Comparison of ENCODE assay signal across 22 cellular contexts in the genomic region with DNA sequence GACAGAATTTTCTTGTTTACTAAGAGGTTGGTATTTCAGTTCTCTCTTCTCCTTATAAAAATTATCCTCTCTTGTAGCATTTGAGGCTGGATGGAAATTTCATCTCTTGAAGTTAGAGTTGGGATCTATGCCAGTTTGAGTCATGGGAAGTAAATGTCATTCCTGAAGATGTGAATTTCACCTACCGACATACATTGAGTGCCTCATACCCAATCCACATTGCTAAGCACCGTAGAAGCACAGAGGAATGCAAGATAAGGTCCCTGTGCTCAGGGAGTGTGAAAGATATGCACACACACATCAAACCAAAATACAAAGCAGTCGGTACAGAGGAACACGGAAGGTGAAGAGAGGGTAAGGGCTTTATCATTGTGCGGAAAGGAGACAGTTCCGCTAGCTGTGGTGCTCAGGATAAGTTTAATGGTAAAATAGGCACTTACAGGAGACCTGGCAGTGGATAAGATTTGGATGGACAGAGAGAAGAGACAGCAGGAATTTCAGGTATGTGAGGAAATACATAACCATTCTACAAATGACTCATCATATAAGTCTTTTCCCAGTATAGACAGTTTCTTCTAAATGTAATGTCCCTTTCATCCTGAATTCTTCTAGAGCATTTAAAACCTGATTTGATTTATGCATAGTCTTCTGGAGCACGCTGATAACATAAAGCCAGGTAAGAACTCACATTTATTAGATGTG.
DNase-seq lines count a peak whose midpoint lies in the region; ATAC-seq, FAIRE-seq and TF ChIP-seq lines count a peak whose summit lies in the region.
"Had no signal": no experiment of that assay in that cellular context is flagged by ENCODE, and none has a peak within 500 bp of the region (broad histone marks: within the 10 kb centered on the region; RNA-seq: fewer than 3 reads in every experiment).

No MANE protein-coding gene starts in this region.

- in situ Hi-C loops in Caki2 (cut with HindIII; ENCODE audit: low pct_unique_long_range_greater_than_20kb, low sequenced_read_pairs): no loop called here

- H3K27ac ChIP-seq in RWPE2 (ENCODE audit: poor library complexity, severe bottlenecking) (no peak overlapping the region), endodermal cell (ENCODE audit: low read depth, low read length) (no peak overlapping the region)
- H3K27ac ChIP-seq: colonic mucosa, hepatocyte, prostate gland had no signal

- H3K9me3 ChIP-seq in RWPE2 (ENCODE audit: severe bottlenecking) (no peaks in the 10 kb centered on the region), endodermal cell (ENCODE audit: control insufficient read depth, low read length) (no peaks in the 10 kb centered on the region)
- H3K9me3 ChIP-seq: colonic mucosa, HAP-1, prostate gland had no signal

- no peak overlapping the region for H3K4me3 ChIP-seq in RWPE2 (ENCODE audit: severe bottlenecking)
- H3K4me3 ChIP-seq in endodermal cell (ENCODE audit: low read length): peak overlapping the region; percentile 9
- H3K4me3 ChIP-seq: colonic mucosa, HAP-1, hepatocyte, prostate gland had no signal

- peak; percentile 4 for DNase-seq in Caki2 (ENCODE audit: low read depth)
- DNase-seq in RWPE2 (ENCODE audit: low spot score): no peak
- peak; percentile 54 for DNase-seq in endodermal cell
- DNase-seq in omental fat pad (ENCODE audit: low spot score): no peak
- no peak for DNase-seq in GM12891 (ENCODE audit: insufficient read length, low spot score)
- no peak for DNase-seq in natural killer cell treated with Interleukin-12 subunit alpha and Interleukin-12 subunit beta and Interleukin-15 and Interleukin-18, amount 100 ng/mL, for 72 hours (ENCODE audit: low spot score)
- DNase-seq in NCI-H2029 (lab: John Stamatoyannopoulos, UW): no peak
- DNase-seq: activated CD4-positive, alpha-beta T cell treated with anti-CD3 and anti-CD28 coated beads, Interleukin-2, amount 10 ng/mL, durations not matched to agents 7 days and 5 days; anterior cingulate cortex; CD4-positive, alpha-beta memory T cell; colonic mucosa; KBM-7; NCI-H1930; NCI-H446 treated with DMSO at 0.1 percent for 48 hours; NK-92 treated with Interleukin-12 subunit alpha and Interleukin-12 subunit beta, amount 100 ng/mL, for 24 hours; SHP77; stimulated activated CD4-positive, alpha-beta T cell treated with anti-CD3 and anti-CD28 coated beads, Interleukin-4, amount 100 ng/mL, for 4 hours; T-helper 1 cell had no signal

- H3K27me3 ChIP-seq in RWPE2 (ENCODE audit: insufficient read depth, poor library complexity, severe bottlenecking) (no peaks in the 10 kb centered on the region), endodermal cell (ENCODE audit: control insufficient read depth, insufficient read depth, low read length, poor library complexity, severe bottlenecking) (no peaks in the 10 kb centered on the region)
- H3K27me3 ChIP-seq: colonic mucosa, hepatocyte had no signal

- H3K27me3 Mint-ChIP-seq in endodermal cell (ENCODE audit: insufficient read depth): no peaks in the 10 kb centered on the region
- H3K27me3 Mint-ChIP-seq in natural killer cell treated with Interleukin-12 subunit alpha and Interleukin-12 subunit beta and Interleukin-15 and Interleukin-18, amount 100 ng/mL, for 72 hours: no peaks in the 10 kb centered on the region
- H3K27me3 Mint-ChIP-seq in activated T-helper 17 cell treated with anti-CD3 and anti-CD28 coated beads, Interleukin-2, amount 50 U/mL, for 72 hours: no peaks in the 10 kb centered on the region
- H3K27me3 Mint-ChIP-seq: activated CD4-positive, alpha-beta T cell treated with anti-CD3 and anti-CD28 coated beads, Interleukin-2, amount 10 ng/mL, durations not matched to agents 7 days and 5 days; CD4-positive, alpha-beta memory T cell had no signal

- no peak for FAIRE-seq in GM12891 (lab: Jason Lieb, UNC)

- H3K9ac ChIP-seq in endodermal cell (ENCODE audit: extremely low read depth, low read length, poor library complexity, severe bottlenecking): peak overlapping the region; percentile 17

- TF ChIP-seq CTCF in RWPE2 (IDR thresholded peaks at IDR 0.05; ENCODE audit: poor library complexity, severe bottlenecking) (no peak), endodermal cell (conservative IDR thresholded peaks at IDR 0.05) (no peak), omental fat pad (IDR thresholded peaks at IDR 0.05) (no peak)

- peak overlapping the region; percentile 52 for H3K27ac Mint-ChIP-seq in endodermal cell
- H3K27ac Mint-ChIP-seq in natural killer cell treated with Interleukin-12 subunit alpha and Interleukin-12 subunit beta and Interleukin-15 and Interleukin-18, amount 100 ng/mL, for 72 hours: no peak overlapping the region
- H3K27ac Mint-ChIP-seq in activated T-helper 17 cell treated with anti-CD3 and anti-CD28 coated beads, Interleukin-2, amount 50 U/mL, for 72 hours: no peak overlapping the region
- H3K27ac Mint-ChIP-seq: activated CD4-positive, alpha-beta T cell treated with anti-CD3 and anti-CD28 coated beads, Interleukin-2, amount 10 ng/mL, durations not matched to agents 7 days and 5 days; CD4-positive, alpha-beta memory T cell had no signal

- TF ChIP-seq POLR2A in GM12891 (IDR thresholded peaks at IDR 0.05; ENCODE audit: low read depth, low read length): no peak

- H3K36me3 ChIP-seq in RWPE2 (ENCODE audit: low read depth) (no peaks in the 10 kb centered on the region), endodermal cell (ENCODE audit: control insufficient read depth, insufficient read depth, low read length) (no peaks in the 10 kb centered on the region)
- H3K36me3 ChIP-seq: colonic mucosa, HAP-1, prostate gland had no signal

- 73 to 76% methylated on average over 5 to 7 of the region's 7 CpGs for WGBS in endodermal cell (ENCODE audit: insufficient coverage in 1 of 2, insufficient read length in 1 of 2), 2 experiments

- H3K4me1 ChIP-seq in RWPE2 (ENCODE audit: insufficient read depth, poor library complexity, severe bottlenecking): no peaks in the 10 kb centered on the region
- peaks cover 15% of the 10 kb centered on the region for H3K4me1 ChIP-seq in endodermal cell (ENCODE audit: control insufficient read depth, insufficient read depth, low read length)
- H3K4me1 ChIP-seq: colonic mucosa, HAP-1, prostate gland had no signal

- no peak overlapping the region for H3K4me3 Mint-ChIP-seq in endodermal cell
- no peak overlapping the region for H3K4me3 Mint-ChIP-seq in natural killer cell treated with Interleukin-12 subunit alpha and Interleukin-12 subunit beta and Interleukin-15 and Interleukin-18, amount 100 ng/mL, for 72 hours
- H3K4me3 Mint-ChIP-seq in activated T-helper 17 cell treated with anti-CD3 and anti-CD28 coated beads, Interleukin-2, amount 50 U/mL, for 72 hours: no peak overlapping the region
- H3K4me3 Mint-ChIP-seq: activated CD4-positive, alpha-beta T cell treated with anti-CD3 and anti-CD28 coated beads, Interleukin-2, amount 10 ng/mL, durations not matched to agents 7 days and 5 days; CD4-positive, alpha-beta memory T cell had no signal

- no peaks in the 10 kb centered on the region for H3K9me3 Mint-ChIP-seq in endodermal cell
- peaks cover 16% of the 10 kb centered on the region for H3K9me3 Mint-ChIP-seq in natural killer cell treated with Interleukin-12 subunit alpha and Interleukin-12 subunit beta and Interleukin-15 and Interleukin-18, amount 100 ng/mL, for 72 hours
- peaks cover 5% of the 10 kb centered on the region for H3K9me3 Mint-ChIP-seq in activated T-helper 17 cell treated with anti-CD3 and anti-CD28 coated beads, Interleukin-2, amount 50 U/mL, for 72 hours
- H3K9me3 Mint-ChIP-seq: activated CD4-positive, alpha-beta T cell treated with anti-CD3 and anti-CD28 coated beads, Interleukin-2, amount 10 ng/mL, durations not matched to agents 7 days and 5 days had no signal

- ATAC-seq in RWPE2 (ENCODE audit: low read depth) (peak; percentile 55; the same call in 1 of the 3 replicates), omental fat pad (ENCODE audit: low FRiP score) (peak; percentile 48)
- no peak for ATAC-seq in natural killer cell treated with Interleukin-12 subunit alpha and Interleukin-12 subunit beta and Interleukin-15 and Interleukin-18, amount 100 ng/mL, for 72 hours
- ATAC-seq in activated T-helper 17 cell treated with anti-CD3 and anti-CD28 coated beads, Interleukin-2, amount 50 U/mL, for 72 hours (replicated peaks): no peak

- H3K4me1 Mint-ChIP-seq in endodermal cell: peaks cover 64% of the 10 kb centered on the region
- H3K4me1 Mint-ChIP-seq in natural killer cell treated with Interleukin-12 subunit alpha and Interleukin-12 subunit beta and Interleukin-15 and Interleukin-18, amount 100 ng/mL, for 72 hours (ENCODE audit: low read depth in 2 of 2): no peaks in the 10 kb centered on the region
- no peaks in the 10 kb centered on the region for H3K4me1 Mint-ChIP-seq in activated T-helper 17 cell treated with anti-CD3 and anti-CD28 coated beads, Interleukin-2, amount 50 U/mL, for 72 hours
- H3K4me1 Mint-ChIP-seq: activated CD4-positive, alpha-beta T cell treated with anti-CD3 and anti-CD28 coated beads, Interleukin-2, amount 10 ng/mL, durations not matched to agents 7 days and 5 days; CD4-positive, alpha-beta memory T cell had no signal

- H3K36me3 Mint-ChIP-seq in endodermal cell (ENCODE audit: low read depth): no peaks in the 10 kb centered on the region
- no peaks in the 10 kb centered on the region for H3K36me3 Mint-ChIP-seq in natural killer cell treated with Interleukin-12 subunit alpha and Interleukin-12 subunit beta and Interleukin-15 and Interleukin-18, amount 100 ng/mL, for 72 hours
- no peaks in the 10 kb centered on the region for H3K36me3 Mint-ChIP-seq in activated T-helper 17 cell treated with anti-CD3 and anti-CD28 coated beads, Interleukin-2, amount 50 U/mL, for 72 hours (ENCODE audit: low read depth)
- H3K36me3 Mint-ChIP-seq: CD4-positive, alpha-beta memory T cell had no signal

TF ChIP-seq in GM12891, 5 proteins besides CTCF, POLR2A, EP300 and RAD21:
- TF ChIP-seq TAF1 (IDR thresholded peaks at IDR 0.05; ENCODE audit: low read depth, low read length) (no peak), PAX5 (IDR thresholded peaks at IDR 0.05; ENCODE audit: insufficient read depth, low read length, severe bottlenecking) (no peak), POLR2AphosphoS5 (IDR thresholded peaks at IDR 0.05; ENCODE audit: low read depth, low read length) (no peak), SPI1 (IDR thresholded peaks at IDR 0.05; ENCODE audit: low read depth, low read length) (no peak), POU2F2 (IDR thresholded peaks at IDR 0.05; ENCODE audit: low read depth, low read length) (no peak)
TF ChIP-seq in GM12891: peak in this region for 0.

Comparison
In these comparisons a context has a peak if more than half of its experiments do, and no peak if none do; other contexts are left out.
1. DNase-seq: peak in Caki2 (single experiment) and endodermal cell (single experiment); none in RWPE2 (single experiment), omental fat pad (single experiment), GM12891 (single experiment), natural killer cell treated with Interleukin-12 subunit alpha and Interleukin-12 subunit beta and Interleukin-15 and Interleukin-18, amount 100 ng/mL, for 72 hours (single experiment) and NCI-H2029 (single experiment).
2. ATAC-seq: peak in RWPE2 (single experiment) and omental fat pad (single experiment); none in natural killer cell treated with Interleukin-12 subunit alpha and Interleukin-12 subunit beta and Interleukin-15 and Interleukin-18, amount 100 ng/mL, for 72 hours (0 of 2) and activated T-helper 17 cell treated with anti-CD3 and anti-CD28 coated beads, Interleukin-2, amount 50 U/mL, for 72 hours (single experiment).